Comparison of ENCODE assay signal across 16 cellular contexts in genomic region chr1:106972074-106972473, GRCh38.
DNase-seq lines count a peak whose midpoint lies in the region; ATAC-seq and TF ChIP-seq lines count a peak whose summit lies in the region.
"Had no signal": no experiment of that assay in that cellular context is flagged by ENCODE, and none has a peak within 500 bp of the region (broad histone marks: within the 10 kb centered on the region; RNA-seq: fewer than 3 reads in every experiment).

No MANE protein-coding gene starts in this region.

- no peak overlapping the region for H3K27ac Mint-ChIP-seq in natural killer cell treated with Interleukin-12 subunit alpha and Interleukin-12 subunit beta and Interleukin-15 and Interleukin-18, amount 100 ng/mL, for 72 hours
- H3K27ac Mint-ChIP-seq in activated naive CD8-positive, alpha-beta T cell treated with anti-CD3 and anti-CD28 coated beads, Interleukin-2, amount 50 U/mL, for 24 hours: no peak overlapping the region
- H3K27ac Mint-ChIP-seq: CD4-positive, alpha-beta T cell had no signal

- no peak overlapping the region for H3K4me3 ChIP-seq in SU-DHL-6 (ENCODE audit: insufficient read depth, low read length, poor library complexity, severe bottlenecking)
- H3K4me3 ChIP-seq in sigmoid colon: no peak overlapping the region
- H3K4me3 ChIP-seq: A549, HAP-1 had no signal

- no peak for TF ChIP-seq EP300 in sigmoid colon (IDR thresholded peaks at IDR 0.05)

- no peaks in the 10 kb centered on the region for H3K9me3 Mint-ChIP-seq in natural killer cell treated with Interleukin-12 subunit alpha and Interleukin-12 subunit beta and Interleukin-15 and Interleukin-18, amount 100 ng/mL, for 72 hours
- no peaks in the 10 kb centered on the region for H3K9me3 Mint-ChIP-seq in activated naive CD8-positive, alpha-beta T cell treated with anti-CD3 and anti-CD28 coated beads, Interleukin-2, amount 50 U/mL, for 24 hours
- H3K9me3 Mint-ChIP-seq: CD4-positive, alpha-beta T cell had no signal

- no peaks in the 10 kb centered on the region for H3K36me3 Mint-ChIP-seq in natural killer cell treated with Interleukin-12 subunit alpha and Interleukin-12 subunit beta and Interleukin-15 and Interleukin-18, amount 100 ng/mL, for 72 hours
- H3K36me3 Mint-ChIP-seq in activated naive CD8-positive, alpha-beta T cell treated with anti-CD3 and anti-CD28 coated beads, Interleukin-2, amount 50 U/mL, for 24 hours (ENCODE audit: low read depth): no peaks in the 10 kb centered on the region

- H3K27me3 Mint-ChIP-seq in natural killer cell treated with Interleukin-12 subunit alpha and Interleukin-12 subunit beta and Interleukin-15 and Interleukin-18, amount 100 ng/mL, for 72 hours: no peaks in the 10 kb centered on the region
- H3K27me3 Mint-ChIP-seq in activated naive CD8-positive, alpha-beta T cell treated with anti-CD3 and anti-CD28 coated beads, Interleukin-2, amount 50 U/mL, for 24 hours: no peaks in the 10 kb centered on the region

- H3K9ac ChIP-seq in SU-DHL-6 (ENCODE audit: low read length): no peak overlapping the region

- no peaks in the 10 kb centered on the region for H3K9me2 ChIP-seq in SU-DHL-6 (replicated peaks; ENCODE audit: insufficient read depth, low read length)

- no peaks in the 10 kb centered on the region for H4K20me1 ChIP-seq in SU-DHL-6 (ENCODE audit: low read depth, low read length)

- H3K4me3 Mint-ChIP-seq in natural killer cell treated with Interleukin-12 subunit alpha and Interleukin-12 subunit beta and Interleukin-15 and Interleukin-18, amount 100 ng/mL, for 72 hours: no peak overlapping the region
- H3K4me3 Mint-ChIP-seq in activated naive CD8-positive, alpha-beta T cell treated with anti-CD3 and anti-CD28 coated beads, Interleukin-2, amount 50 U/mL, for 24 hours: no peak overlapping the region
- H3K4me3 Mint-ChIP-seq: CD4-positive, alpha-beta T cell had no signal

- no peak for ATAC-seq in natural killer cell treated with Interleukin-12 subunit alpha and Interleukin-12 subunit beta and Interleukin-15 and Interleukin-18, amount 100 ng/mL, for 72 hours
- no peak for ATAC-seq in activated naive CD8-positive, alpha-beta T cell treated with anti-CD3 and anti-CD28 coated beads, Interleukin-2, amount 50 U/mL, for 24 hours
- ATAC-seq: A549 had no signal

- peak overlapping the region; percentile 73 for H2AFZ ChIP-seq in SU-DHL-6 (ENCODE audit: low read depth, low read length, severe bottlenecking)

- no peaks in the 10 kb centered on the region for H3F3A ChIP-seq in SU-DHL-6 (ENCODE audit: insufficient read depth)

- 66 to 69% methylated on average over 2 of the region's 2 CpGs for whole genome bisulfite sequencing in sigmoid colon, 2 donors

- no peaks in the 10 kb centered on the region for H3K79me2 ChIP-seq in SU-DHL-6 (ENCODE audit: insufficient read depth, low read length)

- peak; percentile 35 for DNase-seq in NCI-H82 (lab: John Stamatoyannopoulos, UW)
- no peak for DNase-seq in NCI-H82 treated with DMSO at 0.1 percent for 48 hours (lab: John Stamatoyannopoulos, UW; ENCODE audit: unreplicated experiment)
- DNase-seq in sigmoid colon: no peak
- DNase-seq in natural killer cell treated with Interleukin-12 subunit alpha and Interleukin-12 subunit beta and Interleukin-15 and Interleukin-18, amount 100 ng/mL, for 72 hours (ENCODE audit: low spot score): no peak
- DNase-seq in activated naive CD8-positive, alpha-beta T cell treated with anti-CD3 and anti-CD28 coated beads, Interleukin-2, amount 50 U/mL, for 24 hours: no peak
- no peak for DNase-seq in retina
- DNase-seq: AML-193; Caco-2; CD4-positive, alpha-beta T cell; GDM1; GOT3 had no signal

- no peak for TF ChIP-seq CTCF in SU-DHL-6 (IDR thresholded peaks at IDR 0.05; ENCODE audit: insufficient read depth, low read length, poor library complexity, severe bottlenecking)
- no peak for TF ChIP-seq CTCF in sigmoid colon (IDR thresholded peaks at IDR 0.05)

- H3K9me3 ChIP-seq in SU-DHL-6 (ENCODE audit: insufficient read depth, low read length) (no peaks in the 10 kb centered on the region), sigmoid colon (no peaks in the 10 kb centered on the region)
- H3K9me3 ChIP-seq: A549, Caco-2, HAP-1 had no signal

- no peak for TF ChIP-seq POLR2A in sigmoid colon (IDR thresholded peaks at IDR 0.05)

- no peaks in the 10 kb centered on the region for H3K4me1 Mint-ChIP-seq in natural killer cell treated with Interleukin-12 subunit alpha and Interleukin-12 subunit beta and Interleukin-15 and Interleukin-18, amount 100 ng/mL, for 72 hours (ENCODE audit: low read depth in 2 of 2)
- H3K4me1 Mint-ChIP-seq in activated naive CD8-positive, alpha-beta T cell treated with anti-CD3 and anti-CD28 coated beads, Interleukin-2, amount 50 U/mL, for 24 hours: no peaks in the 10 kb centered on the region

- no peaks in the 10 kb centered on the region; the same call in 1 of the 2 replicates for H3K36me3 ChIP-seq in SU-DHL-6 (ENCODE audit: low read length)
- H3K36me3 ChIP-seq in sigmoid colon: no peaks in the 10 kb centered on the region
- H3K36me3 ChIP-seq: HAP-1 had no signal

- peaks cover 0 to 13% (median 0%) of the 10 kb centered on the region in 4 donors for H3K4me1 ChIP-seq in sigmoid colon
- H3K4me1 ChIP-seq: A549, Caco-2, HAP-1 had no signal

- intact Hi-C loops in sigmoid colon (cut with DNase I): loop anchor here (10.0 kb wide), 1 partner anchor 773 kb away; no protein-coding TSS in a partner anchor

- peak overlapping the region; percentile 16 for H3K4me2 ChIP-seq in SU-DHL-6 (ENCODE audit: low read depth, low read length, poor library complexity, severe bottlenecking)
- H3K4me2 ChIP-seq: A549 had no signal

- no peak overlapping the region for H3K27ac ChIP-seq in SU-DHL-6 (ENCODE audit: low read depth, low read length)
- peak overlapping the region in 3 of 4 donors; percentile 45 to 66 (median 61) for H3K27ac ChIP-seq in sigmoid colon
- H3K27ac ChIP-seq: 22Rv1, A549, C4-2B had no signal

- H3K27me3 ChIP-seq in SU-DHL-6 (ENCODE audit: low read length): no peaks in the 10 kb centered on the region
- H3K27me3 ChIP-seq in sigmoid colon: no peaks in the 10 kb centered on the region
